ENCODE assay signal across 1 cellular context in the genomic region with DNA sequence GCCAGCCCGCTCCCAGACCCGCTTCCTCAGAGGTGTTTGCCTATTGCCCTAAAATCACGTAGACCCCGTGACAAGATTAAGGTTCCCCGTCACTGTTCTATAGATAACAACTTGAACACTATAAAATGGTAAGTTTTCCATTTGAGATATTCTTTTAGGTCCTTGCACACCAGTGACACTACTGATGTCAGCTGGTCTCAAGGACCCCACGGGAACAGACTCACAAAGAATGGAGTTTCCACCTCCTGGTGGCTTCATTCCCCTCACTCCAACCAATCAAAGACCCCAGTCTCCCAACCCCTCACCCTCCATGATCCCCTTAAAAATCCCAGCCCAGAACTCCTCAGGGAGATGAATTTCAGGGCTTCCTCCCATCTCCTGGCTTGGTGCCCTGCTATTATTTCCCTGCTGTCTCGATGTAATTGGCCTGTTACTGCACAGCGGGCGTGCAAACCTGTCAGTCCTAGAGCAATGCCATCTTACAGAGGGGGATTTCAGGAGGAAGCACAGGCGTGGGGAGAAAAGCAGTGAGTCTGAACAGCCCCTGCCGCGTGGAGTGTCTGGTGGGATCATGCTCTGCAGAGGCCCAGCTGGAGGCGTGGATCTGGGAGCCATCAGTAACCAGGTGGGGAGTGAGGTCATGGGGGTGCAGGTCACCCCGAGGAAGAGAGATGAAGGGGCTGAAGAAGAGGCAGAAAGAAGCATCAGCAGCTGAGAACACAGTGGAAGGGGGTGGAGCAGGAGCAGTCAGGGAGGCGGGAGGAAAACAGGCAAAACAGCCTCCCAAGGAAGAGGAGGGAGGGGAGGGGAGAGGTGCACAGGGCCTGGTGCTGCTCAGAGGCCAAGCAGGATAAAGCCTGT.
TF ChIP-seq lines count a peak whose summit lies in the region.

No MANE protein-coding gene starts in this region.

TF ChIP-seq in HEK293, 187 proteins besides CTCF, POLR2A, EP300 and RAD21 (continued from another document):
- TF ChIP-seq, protein P1, sequence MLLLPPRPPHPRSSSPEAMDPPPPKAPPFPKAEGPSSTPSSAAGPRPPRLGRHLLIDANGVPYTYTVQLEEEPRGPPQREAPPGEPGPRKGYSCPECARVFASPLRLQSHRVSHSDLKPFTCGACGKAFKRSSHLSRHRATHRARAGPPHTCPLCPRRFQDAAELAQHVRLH (tag by site-specific recombination; IDR thresholded peaks at IDR 0.05) = no peak
- TF ChIP-seq ZNF623 (tag by site-specific recombination; IDR thresholded peaks at IDR 0.05) (no peak; the same call in 1 of the 2 replicates), MZF1 (tag by site-specific recombination; IDR thresholded peaks at IDR 0.05; ENCODE audit: borderline replicate concordance) (peak; percentile 88), KLF16 (tag by site-specific recombination; IDR thresholded peaks at IDR 0.05) (peak; percentile 21; the same call in 1 of the 2 replicates), ZBTB7A (tag by site-specific recombination; IDR thresholded peaks at IDR 0.05; ENCODE audit: low read depth) (no peak), ZNF561 (tag by site-specific recombination; IDR thresholded peaks at IDR 0.05; ENCODE audit: borderline replicate concordance) (peak; percentile 79; the same call in 1 of the 2 replicates), FEZF1 (tag by site-specific recombination; IDR thresholded peaks at IDR 0.05) (peak; percentile 61), GLIS2 (tag by site-specific recombination; IDR thresholded peaks at IDR 0.05) (peak; percentile 60), TRIM28 (IDR thresholded peaks at IDR 0.05; ENCODE audit: borderline replicate concordance, low read length) (no peak), MYNN (tag by site-specific recombination; IDR thresholded peaks at IDR 0.05; ENCODE audit: borderline replicate concordance) (no peak)
- TF ChIP-seq, protein P2, sequence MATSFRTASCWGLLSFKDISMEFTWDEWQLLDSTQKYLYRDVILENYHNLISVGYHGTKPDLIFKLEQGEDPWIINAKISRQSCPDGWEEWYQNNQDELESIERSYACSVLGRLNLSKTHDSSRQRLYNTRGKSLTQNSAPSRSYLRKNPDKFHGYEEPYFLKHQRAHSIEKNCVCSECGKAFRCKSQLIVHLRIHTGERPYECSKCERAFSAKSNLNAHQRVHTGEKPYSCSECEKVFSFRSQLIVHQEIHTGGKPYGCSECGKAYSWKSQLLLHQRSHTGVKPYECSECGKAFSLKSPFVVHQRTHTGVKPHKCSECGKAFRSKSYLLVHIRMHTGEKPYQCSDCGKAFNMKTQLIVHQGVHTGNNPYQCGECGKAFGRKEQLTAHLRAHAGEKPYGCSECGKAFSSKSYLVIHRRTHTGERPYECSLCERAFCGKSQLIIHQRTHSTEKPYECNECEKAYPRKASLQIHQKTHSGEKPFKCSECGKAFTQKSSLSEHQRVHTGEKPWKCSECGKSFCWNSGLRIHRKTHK (tag by site-specific recombination; IDR thresholded peaks at IDR 0.05) = no peak
- TF ChIP-seq, protein P3, sequence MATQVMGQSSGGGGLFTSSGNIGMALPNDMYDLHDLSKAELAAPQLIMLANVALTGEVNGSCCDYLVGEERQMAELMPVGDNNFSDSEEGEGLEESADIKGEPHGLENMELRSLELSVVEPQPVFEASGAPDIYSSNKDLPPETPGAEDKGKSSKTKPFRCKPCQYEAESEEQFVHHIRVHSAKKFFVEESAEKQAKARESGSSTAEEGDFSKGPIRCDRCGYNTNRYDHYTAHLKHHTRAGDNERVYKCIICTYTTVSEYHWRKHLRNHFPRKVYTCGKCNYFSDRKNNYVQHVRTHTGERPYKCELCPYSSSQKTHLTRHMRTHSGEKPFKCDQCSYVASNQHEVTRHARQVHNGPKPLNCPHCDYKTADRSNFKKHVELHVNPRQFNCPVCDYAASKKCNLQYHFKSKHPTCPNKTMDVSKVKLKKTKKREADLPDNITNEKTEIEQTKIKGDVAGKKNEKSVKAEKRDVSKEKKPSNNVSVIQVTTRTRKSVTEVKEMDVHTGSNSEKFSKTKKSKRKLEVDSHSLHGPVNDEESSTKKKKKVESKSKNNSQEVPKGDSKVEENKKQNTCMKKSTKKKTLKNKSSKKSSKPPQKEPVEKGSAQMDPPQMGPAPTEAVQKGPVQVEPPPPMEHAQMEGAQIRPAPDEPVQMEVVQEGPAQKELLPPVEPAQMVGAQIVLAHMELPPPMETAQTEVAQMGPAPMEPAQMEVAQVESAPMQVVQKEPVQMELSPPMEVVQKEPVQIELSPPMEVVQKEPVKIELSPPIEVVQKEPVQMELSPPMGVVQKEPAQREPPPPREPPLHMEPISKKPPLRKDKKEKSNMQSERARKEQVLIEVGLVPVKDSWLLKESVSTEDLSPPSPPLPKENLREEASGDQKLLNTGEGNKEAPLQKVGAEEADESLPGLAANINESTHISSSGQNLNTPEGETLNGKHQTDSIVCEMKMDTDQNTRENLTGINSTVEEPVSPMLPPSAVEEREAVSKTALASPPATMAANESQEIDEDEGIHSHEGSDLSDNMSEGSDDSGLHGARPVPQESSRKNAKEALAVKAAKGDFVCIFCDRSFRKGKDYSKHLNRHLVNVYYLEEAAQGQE (tag by site-specific recombination; IDR thresholded peaks at IDR 0.05) = no peak
TF ChIP-seq in HEK293: peak in this region for 59.
